Comparison of ENCODE assay signal across 18 cellular contexts in genomic region chr9:11931109-11931508, GRCh38.
"Had no signal": no experiment of that assay in that cellular context is flagged by ENCODE, and none has a peak within 500 bp of the region (broad histone marks: within the 10 kb centered on the region; RNA-seq: fewer than 3 reads in every experiment).

No MANE protein-coding gene starts in this region.

- H3K4me1 Mint-ChIP-seq: activated CD4-positive, alpha-beta memory T cell treated with anti-CD3 and anti-CD28 coated beads, Interleukin-2, amount 10 ng/mL, durations not matched to agents 7 days and 5 days; activated CD4-positive, alpha-beta T cell treated with anti-CD3 and anti-CD28 coated beads for 36 hours; activated naive CD8-positive, alpha-beta T cell treated with anti-CD3 and anti-CD28 coated beads, Interleukin-2, amount 10 ng/mL, durations not matched to agents 7 days and 5 days; central memory CD8-positive, alpha-beta T cell; natural killer cell; stimulated activated effector memory CD8-positive, alpha-beta T cell treated with anti-CD3 and anti-CD28 coated beads, Interleukin-12 subunit alpha, Interleukin-12 subunit beta, amount 100 ng/mL, for 72 hours had no signal

- H3K27me3 ChIP-seq: tibial nerve had no signal

- H3K27ac ChIP-seq: tibial nerve, VCaP had no signal

- H3K36me3 Mint-ChIP-seq: activated naive CD8-positive, alpha-beta T cell treated with anti-CD3 and anti-CD28 coated beads, Interleukin-2, amount 10 ng/mL, durations not matched to agents 7 days and 5 days; stimulated activated effector memory CD8-positive, alpha-beta T cell treated with anti-CD3 and anti-CD28 coated beads, Interleukin-12 subunit alpha, Interleukin-12 subunit beta, amount 100 ng/mL, for 72 hours had no signal

- H3K4me3 Mint-ChIP-seq: activated CD4-positive, alpha-beta memory T cell treated with anti-CD3 and anti-CD28 coated beads, Interleukin-2, amount 10 ng/mL, durations not matched to agents 7 days and 5 days; activated CD4-positive, alpha-beta T cell treated with anti-CD3 and anti-CD28 coated beads for 36 hours; activated naive CD8-positive, alpha-beta T cell treated with anti-CD3 and anti-CD28 coated beads, Interleukin-2, amount 10 ng/mL, durations not matched to agents 7 days and 5 days; activated T-cell treated with anti-CD3 and anti-CD28 coated beads, Interleukin-2, amount 50 U/mL, for 72 hours; central memory CD8-positive, alpha-beta T cell; natural killer cell; stimulated activated effector memory CD8-positive, alpha-beta T cell treated with anti-CD3 and anti-CD28 coated beads, Interleukin-12 subunit alpha, Interleukin-12 subunit beta, amount 100 ng/mL, for 72 hours had no signal

- DNase-seq: activated CD4-positive, alpha-beta memory T cell treated with anti-CD3 and anti-CD28 coated beads, Interleukin-2, amount 10 ng/mL, durations not matched to agents 7 days and 5 days; activated CD4-positive, alpha-beta T cell treated with anti-CD3 and anti-CD28 coated beads for 36 hours; activated CD8-positive, alpha-beta memory T cell treated with anti-CD3 and anti-CD28 coated beads, Interleukin-2, amount 50 U/mL, for 4 hours; activated gamma-delta T cell treated with Interleukin-2 at 50 U/mL for 16 hours; activated naive CD8-positive, alpha-beta T cell treated with anti-CD3 and anti-CD28 coated beads, Interleukin-2, amount 10 ng/mL, durations not matched to agents 7 days and 5 days; activated T-cell treated with anti-CD3 and anti-CD28 coated beads, Interleukin-2, amount 50 U/mL, for 72 hours; effector memory CD4-positive, alpha-beta T cell; erythroblast; head of caudate nucleus; mucosa of descending colon; natural killer cell; posterior cingulate gyrus; small intestine; T-helper 9 cell had no signal

- H3K27ac Mint-ChIP-seq: activated CD4-positive, alpha-beta memory T cell treated with anti-CD3 and anti-CD28 coated beads, Interleukin-2, amount 10 ng/mL, durations not matched to agents 7 days and 5 days; activated CD4-positive, alpha-beta T cell treated with anti-CD3 and anti-CD28 coated beads for 36 hours; activated naive CD8-positive, alpha-beta T cell treated with anti-CD3 and anti-CD28 coated beads, Interleukin-2, amount 10 ng/mL, durations not matched to agents 7 days and 5 days; activated T-cell treated with anti-CD3 and anti-CD28 coated beads, Interleukin-2, amount 50 U/mL, for 72 hours; natural killer cell; stimulated activated effector memory CD8-positive, alpha-beta T cell treated with anti-CD3 and anti-CD28 coated beads, Interleukin-12 subunit alpha, Interleukin-12 subunit beta, amount 100 ng/mL, for 72 hours had no signal

- H3K4me1 ChIP-seq: tibial nerve had no signal

- H3K27me3 Mint-ChIP-seq: activated CD4-positive, alpha-beta memory T cell treated with anti-CD3 and anti-CD28 coated beads, Interleukin-2, amount 10 ng/mL, durations not matched to agents 7 days and 5 days; activated CD4-positive, alpha-beta T cell treated with anti-CD3 and anti-CD28 coated beads for 36 hours; activated naive CD8-positive, alpha-beta T cell treated with anti-CD3 and anti-CD28 coated beads, Interleukin-2, amount 10 ng/mL, durations not matched to agents 7 days and 5 days; central memory CD8-positive, alpha-beta T cell had no signal

- H3K36me3 ChIP-seq: tibial nerve had no signal

- H3K4me3 ChIP-seq: mucosa of descending colon, tibial nerve had no signal
